Comparison of ENCODE assay signal across 1 cellular context in the genomic region with DNA sequence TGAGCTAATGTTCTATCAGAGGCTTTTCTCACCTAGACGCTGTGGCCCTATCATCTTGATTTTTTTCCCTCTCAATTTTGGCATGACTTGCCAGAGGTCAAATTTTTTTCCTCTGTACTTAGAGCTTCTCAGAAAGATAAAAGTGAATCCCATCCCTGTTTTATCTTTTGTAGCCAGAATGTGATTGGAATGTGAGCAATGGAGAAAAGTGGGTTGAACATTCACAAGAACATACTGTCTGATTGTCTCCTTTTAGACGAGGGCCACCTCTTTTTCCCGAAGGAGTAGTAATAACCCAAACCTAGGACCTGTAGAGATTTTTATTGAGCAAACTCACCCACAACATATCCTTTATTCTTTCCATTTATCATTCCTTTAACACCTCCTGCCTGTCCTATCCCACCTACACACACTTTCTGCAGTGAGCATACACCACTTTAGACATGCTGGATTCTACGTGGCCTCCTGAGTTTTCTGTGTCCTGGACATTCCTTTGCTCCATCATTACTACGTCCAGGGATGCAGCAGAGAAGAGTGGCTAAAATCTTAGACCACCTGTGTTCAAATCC.
TF ChIP-seq lines count a peak whose summit lies in the region.

No MANE protein-coding gene starts in this region.

TF ChIP-seq in HepG2, 621 proteins besides CTCF, POLR2A, EP300 and RAD21:
- TF ChIP-seq SALL2 (CRISPR knock-in tag; IDR thresholded peaks at IDR 0.05) (no peak), GFI1 (CRISPR knock-in tag; IDR thresholded peaks at IDR 0.05; ENCODE audit: borderline replicate concordance) (0 out of 2 replicates have a peak, but pooled peaks have one; percentile 14), SOX13 (IDR thresholded peaks at IDR 0.05) (no peak), SOX13 (CRISPR knock-in tag; conservative IDR thresholded peaks at IDR 0.05 in 1 of 2, IDR thresholded peaks at IDR 0.05 in 1 of 2) (peak in 1 of 2 experiments; percentile 40; a peak in 1 of 4 replicates), ATM (IDR thresholded peaks at IDR 0.05; ENCODE audit: borderline replicate concordance) (no peak), MED13 (CRISPR knock-in tag; IDR thresholded peaks at IDR 0.05) (no peak), HDAC6 (IDR thresholded peaks at IDR 0.05; ENCODE audit: low read depth, low read length) (no peak), ZNF83 (CRISPR knock-in tag; IDR thresholded peaks at IDR 0.05; ENCODE audit: borderline replicate concordance) (no peak), NR2F6 (IDR thresholded peaks at IDR 0.05) (peak; percentile 27; the same call in 1 of the 2 replicates), NR2F6 (CRISPR knock-in tag; IDR thresholded peaks at IDR 0.05) (no peak), ZSCAN20 (CRISPR knock-in tag; IDR thresholded peaks at IDR 0.05; ENCODE audit: borderline replicate concordance) (peak; percentile 87), DNMT1 (CRISPR knock-in tag; IDR thresholded peaks at IDR 0.05) (no peak), ZC3H13 (CRISPR knock-in tag; IDR thresholded peaks at IDR 0.05) (no peak)
